ENCODE assay signal across 21 cellular contexts in the genomic region with DNA sequence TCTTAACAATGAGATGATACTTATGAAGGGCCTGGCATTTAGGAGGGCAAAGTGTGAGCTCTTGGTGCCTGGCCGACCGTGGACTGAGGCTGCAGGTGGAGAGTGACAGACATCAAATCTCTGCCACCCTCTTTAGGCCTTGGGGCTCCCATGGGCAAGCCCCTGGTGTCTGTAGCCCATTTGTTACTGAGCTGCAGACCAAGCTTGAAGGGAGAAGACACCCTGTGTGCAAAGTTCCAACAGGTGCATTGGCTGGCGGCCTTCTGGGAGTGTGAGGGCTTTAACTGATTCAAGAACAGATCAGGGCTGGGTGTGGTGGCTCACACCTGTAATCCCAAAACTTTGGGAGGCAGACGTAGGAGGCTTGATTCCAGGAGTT. TPM values are rescaled to one million over a fixed set of nuclear protein-coding genes. Genes with fewer than 3 reads are reported as not detected.
DNase-seq lines count a peak whose midpoint lies in the region; ATAC-seq, FAIRE-seq and TF ChIP-seq lines count a peak whose summit lies in the region.
"Had no signal": no experiment of that assay in that cellular context is flagged by ENCODE, and none has a peak within 500 bp of the region (broad histone marks: within the 10 kb centered on the region; RNA-seq: fewer than 3 reads in every experiment).

No MANE protein-coding gene starts in this region.

- no peak overlapping the region for H3K9ac ChIP-seq in HepG2 (ENCODE audit: insufficient read depth, low read depth, low read length)

- WGBS in HepG2 (ENCODE audit: low lambda C conversion rate): 98% methylated on average over 4 of the region's 4 CpGs
- no CpG with 5 or more reads among the region's 4 CpGs for WGBS in right lobe of liver (ENCODE audit: insufficient coverage, low coverage, low lambda C conversion rate, missing lambda C conversion rate)
- 70 to 100% methylated on average over 2 to 3 of the region's 4 CpGs for WGBS in esophagus squamous epithelium, 2 donors

- H4K20me1 ChIP-seq in HepG2 (ENCODE audit: insufficient read depth, low read length): no peaks in the 10 kb centered on the region; the same call in 1 of the 2 replicates

- POLR2A ChIA-PET in HepG2 (lab: Yijun Ruan, JAX) (interaction anchor here (2.4 to 3.7 kb wide), 2 partner anchors 11 to 39 kb away, joined by 8 to 32 read pairs; a partner anchor contains a TSS), WTC11 (lab: Charles Lee) (no interaction called here)

- FAIRE-seq in HepG2 (lab: Jason Lieb, UNC): no peak
- FAIRE-seq: GM12891, HTR-8/SVneo had no signal

- H3K4me3 ChIP-seq in HepG2 (replicated peaks in 1 of 3; ENCODE audit: insufficient read depth in 1 of 3, low read depth in 2 of 3, low read length in 3 of 3): no peak overlapping the region
- H3K4me3 ChIP-seq in right lobe of liver: no peak overlapping the region
- no peak overlapping the region for H3K4me3 ChIP-seq in neutrophil (ENCODE audit: low read depth in 1 of 2, low read length in 1 of 2)
- H3K4me3 ChIP-seq in esophagus squamous epithelium: no peak overlapping the region

- no peaks in the 10 kb centered on the region for H3K9me3 Mint-ChIP-seq in WTC11

- H3K9me3 ChIP-seq in HepG2 (ENCODE audit: low read length) (no peaks in the 10 kb centered on the region), right lobe of liver (no peaks in the 10 kb centered on the region), neutrophil (no peaks in the 10 kb centered on the region), esophagus squamous epithelium (no peaks in the 10 kb centered on the region)
- H3K9me3 ChIP-seq: BE2C had no signal

- CTCF ChIA-PET in HepG2 (lab: Yijun Ruan, JAX; ENCODE audit: low intra/inter-chr PET ratio, low total read pairs) (interaction anchor here (0.9 kb wide), 1 partner anchor 116 kb away, joined by 3 read pairs; no protein-coding TSS in a partner anchor), WTC11 (lab: Charles Lee) (interaction anchor here (0.6 to 9.2 kb wide), 5 partner anchors 10 to 418 kb away, joined by 3 to 144 read pairs (median 4); a partner anchor contains a TSS)

- in situ Hi-C loops in HepG2 (cut with HindIII; ENCODE audit: extremely low pct_ligation_motif_present, low pct_unique_long_range_greater_than_20kb): loop anchor here (10.0 kb wide), 1 partner anchor 268 kb away; a partner anchor contains a TSS

- no peak overlapping the region for H3K4me2 ChIP-seq in HepG2 (ENCODE audit: low read depth, low read length)

- intact Hi-C loops in HepG2 (cut with micrococcal nuclease; ENCODE audit: unreplicated experiment): no loop called here
- intact Hi-C loops in right lobe of liver (cut with DNase I): no loop called here
- intact Hi-C loops in esophagus squamous epithelium (cut with DNase I): no loop called here

- peaks cover 6% of the 10 kb centered on the region for H3K36me3 Mint-ChIP-seq in WTC11

- H3K27me3 Mint-ChIP-seq in WTC11 (ENCODE audit: low read depth): no peaks in the 10 kb centered on the region

- 0 out of 4 replicates have a peak, but pooled peaks of 1 of the 2 experiments have one; percentile 3 for TF ChIP-seq POLR2A in HepG2 (IDR thresholded peaks at IDR 0.05; ENCODE audit: insufficient read depth in 1 of 2, low read depth in 2 of 2, low read length in 2 of 2)
- no peak for TF ChIP-seq POLR2A in right lobe of liver (IDR thresholded peaks at IDR 0.05)
- no peak for TF ChIP-seq POLR2A in esophagus squamous epithelium (IDR thresholded peaks at IDR 0.05)

- DNase-seq in HepG2 (ENCODE audit: low spot score): no peak
- no peak for DNase-seq in right lobe of liver
- no peak for DNase-seq in WTC11 (ENCODE audit: low spot score)
- DNase-seq in NCI-H2107 (lab: John Stamatoyannopoulos, UW): no peak
- DNase-seq in esophagus squamous epithelium (lab: John Stamatoyannopoulos, UW): no peak
- no peak for DNase-seq in medulla oblongata (ENCODE audit: extremely low spot score)
- DNase-seq: Calu3, DMS79 treated with DMSO at 0.1 percent for 48 hours, GF-D8, GOT3, HCEC 1CT, KBM-7, MM.1S, NCI-H2029, NCI-H446 treated with DMSO at 0.1 percent for 48 hours, NCI-H526 treated with DMSO at 0.1 percent for 48 hours, SHP77 had no signal

- no peak for TF ChIP-seq RAD21 in HepG2 (CRISPR knock-in tag; IDR thresholded peaks at IDR 0.05)

- peaks cover 23% of the 10 kb centered on the region for H3K4me1 Mint-ChIP-seq in WTC11

- BruUV-seq in HepG2 (replicated peaks; lab: Mats Ljungman, UMichigan): no TSS peak

- TF ChIP-seq EP300 in HepG2 (IDR thresholded peaks at IDR 0.05; ENCODE audit: low read depth in 2 of 2, low read length in 2 of 2) (no peak), HepG2 (CRISPR knock-in tag; IDR thresholded peaks at IDR 0.05; ENCODE audit: borderline replicate concordance) (no peak)

- H3K36me3 ChIP-seq in HepG2 (replicated peaks in 1 of 2; ENCODE audit: control insufficient read depth in 1 of 2, insufficient read depth in 2 of 2, low read length in 2 of 2) (peaks cover 15 to 22% of the 10 kb centered on the region in 2 experiments; a peak in 4 of 5 replicates), right lobe of liver (peaks cover 0 to 4% (median under 1%) of the 10 kb centered on the region in 4 donors), neutrophil (peaks cover 76% of the 10 kb centered on the region), esophagus squamous epithelium (peaks cover 4 to 67% (median 12%) of the 10 kb centered on the region in 3 donors)

- H3K27me3 ChIP-seq in HepG2 (ENCODE audit: control insufficient read depth in 1 of 2, insufficient read depth in 2 of 2, low read length in 2 of 2): no peaks in the 10 kb centered on the region; a peak in 1 of 5 replicates
- H3K27me3 ChIP-seq in right lobe of liver: no peaks in the 10 kb centered on the region
- H3K27me3 ChIP-seq in neutrophil: no peaks in the 10 kb centered on the region
- H3K27me3 ChIP-seq in esophagus squamous epithelium: no peaks in the 10 kb centered on the region
- H3K27me3 ChIP-seq: BE2C had no signal

- no peak overlapping the region for H3K4me3 Mint-ChIP-seq in WTC11

- ATAC-seq in HepG2: no peak
- ATAC-seq in right lobe of liver: no peak
- no peak for ATAC-seq in WTC11

- peak overlapping the region; percentile 23; the same call in 1 of the 2 replicates for H3K27ac Mint-ChIP-seq in WTC11

- H2AFZ ChIP-seq in HepG2 (ENCODE audit: low read length): no peak overlapping the region

- H3K79me2 ChIP-seq in HepG2 (ENCODE audit: insufficient read depth, low read length): peaks cover 23% of the 10 kb centered on the region

- H3K27ac ChIP-seq in HepG2 (ENCODE audit: extremely low read length, insufficient read depth, low read length) (no peak overlapping the region), right lobe of liver (no peak overlapping the region), neutrophil (peak overlapping the region; percentile 18), esophagus squamous epithelium (no peak overlapping the region)

- H3K4me1 ChIP-seq in HepG2 (ENCODE audit: insufficient read depth, low read length) (peaks cover 26% of the 10 kb centered on the region), right lobe of liver (peaks cover 0 to 15% (median 3%) of the 10 kb centered on the region in 4 donors), neutrophil (ENCODE audit: control insufficient read depth in 1 of 2, insufficient read depth in 1 of 2, low read depth in 1 of 2, low read length in 1 of 2) (peaks cover 16 to 21% of the 10 kb centered on the region in 2 experiments), esophagus squamous epithelium (peaks cover 15 to 33% (median 19%) of the 10 kb centered on the region in 3 donors)

- TF ChIP-seq CTCF in HepG2 (CRISPR knock-in tag; IDR thresholded peaks at IDR 0.05) (no peak), right lobe of liver (IDR thresholded peaks at IDR 0.05) (no peak), WTC11 (IDR thresholded peaks at IDR 0.05) (no peak), neutrophil (IDR thresholded peaks at IDR 0.05) (no peak), esophagus squamous epithelium (IDR thresholded peaks at IDR 0.05) (no peak)

RNA-seq across cellular contexts. Expression of a gene that starts 0.8 kb away (rescaled TPM):
- total RNA-seq in HepG2 (2016; rRNA removed; fragmentation: Illumina TruSeq; extraction: Trizol): 1.1 and 2.7 TPM in 2 replicates
- total RNA-seq in HepG2 (2016; cell fraction: cytosol; rRNA removed; fragmentation: Illumina TruSeq; extraction: Trizol; ENCODE audit: low read depth): 1.7 and 2.0 TPM in 2 replicates
- 1.9 and 2.5 TPM in 2 replicates for total RNA-seq in HepG2 (2016; cell fraction: insoluble cytoplasmic fraction; rRNA removed; fragmentation: Illumina TruSeq; extraction: Trizol)
- 2.8 and 4.0 TPM in 2 replicates for total RNA-seq in HepG2 (2016; cell fraction: membrane; rRNA removed; fragmentation: Illumina TruSeq; extraction: Trizol)
- 2.4 and 3.4 TPM in 2 replicates for total RNA-seq in HepG2 (2016; cell fraction: nucleus; rRNA removed; fragmentation: Illumina TruSeq; extraction: Trizol)
- polyA plus RNA-seq in HepG2 (2011; rRNA removed): 1.7 and 1.9 TPM in 2 replicates
- 0.82 and 1.1 TPM in 2 replicates for polyA plus RNA-seq in HepG2 (2011; cell fraction: cytosol; rRNA removed)
- 8.1 and 10.3 TPM in 2 replicates for polyA plus RNA-seq in HepG2 (2011; cell fraction: nucleus; rRNA removed)
- 0.86 and 2.7 TPM in 2 replicates for polyA plus RNA-seq in HepG2 (2012)
- 2.1 and 2.2 TPM in 2 replicates for polyA plus RNA-seq in HepG2 (2016; cell fraction: cytosol; fragmentation: Illumina TruSeq; extraction: Trizol; ENCODE audit: low read depth)
- 0.96 and 3.6 TPM in 2 replicates for polyA plus RNA-seq in HepG2 (2016; cell fraction: insoluble cytoplasmic fraction; fragmentation: Illumina TruSeq; extraction: Trizol; ENCODE audit: low read depth)
- polyA plus RNA-seq in HepG2 (2016; cell fraction: membrane; fragmentation: Illumina TruSeq; extraction: Trizol; ENCODE audit: low read depth): 1.7 and 2.4 TPM in 2 replicates
- 6.3 and 7.8 TPM in 2 replicates for polyA plus RNA-seq in HepG2 (2016; cell fraction: nucleus; fragmentation: Illumina TruSeq; extraction: Trizol; ENCODE audit: insufficient read depth, low read depth)
- 1.8 and 2.2 TPM in 2 replicates for polyA minus RNA-seq in HepG2 (2011; rRNA and poly(A)+ RNA removed; ENCODE audit: low replicate concordance)
- polyA minus RNA-seq in HepG2 (2011; cell fraction: cytosol; rRNA and poly(A)+ RNA removed): not detected in 2 replicates
- polyA minus RNA-seq in HepG2 (2011; cell fraction: nucleus; rRNA and poly(A)+ RNA removed): 0.90 and 2.0 TPM in 2 replicates
- under 1 TPM in 3 of 6 experiments, not detected in 3; 0.12 to 0.49 (median 0.44) TPM for total RNA-seq in right lobe of liver
- 1.7 to 3.6 TPM (median 2.8 TPM) in 3 replicates for total RNA-seq in WTC11 (2021)
- 1 to 10 TPM in 2 of 4 donors, not detected in 2; 1.2 to 1.8 TPM for total RNA-seq in esophagus squamous epithelium

RNA-seq across cellular contexts. Expression of a gene that starts 4.2 kb away (rescaled TPM):
- total RNA-seq in HepG2 (2016; rRNA removed; fragmentation: Illumina TruSeq; extraction: Trizol) (65.9 and 71.3 TPM in 2 replicates), right lobe of liver (10 to 100 TPM; 19.0 to 39.6 (median 22.7) TPM), WTC11 (2021) (34.8 to 40.9 TPM (median 35.3 TPM) in 3 replicates), esophagus squamous epithelium (10 to 100 TPM; 20.7 to 28.4 (median 25.3) TPM)
- 135 and 146 TPM in 2 replicates for total RNA-seq in HepG2 (2016; cell fraction: cytosol; rRNA removed; fragmentation: Illumina TruSeq; extraction: Trizol; ENCODE audit: low read depth)
- total RNA-seq in HepG2 (2016; cell fraction: insoluble cytoplasmic fraction; rRNA removed; fragmentation: Illumina TruSeq; extraction: Trizol): 68.9 and 72.1 TPM in 2 replicates
- total RNA-seq in HepG2 (2016; cell fraction: membrane; rRNA removed; fragmentation: Illumina TruSeq; extraction: Trizol): 107 and 122 TPM in 2 replicates
- 28.4 and 28.5 TPM in 2 replicates for total RNA-seq in HepG2 (2016; cell fraction: nucleus; rRNA removed; fragmentation: Illumina TruSeq; extraction: Trizol)
- 12.7 and 17.8 TPM in 2 replicates for polyA plus RNA-seq in HepG2 (2011; rRNA removed)
- polyA plus RNA-seq in HepG2 (2011; cell fraction: cytosol; rRNA removed): 15.3 and 32.0 TPM in 2 replicates
- polyA plus RNA-seq in HepG2 (2011; cell fraction: nucleus; rRNA removed): 23.8 and 27.0 TPM in 2 replicates
- 20.6 and 20.8 TPM in 2 replicates for polyA plus RNA-seq in HepG2 (2012)
- 128 and 158 TPM in 2 replicates for polyA plus RNA-seq in HepG2 (2016; cell fraction: cytosol; fragmentation: Illumina TruSeq; extraction: Trizol; ENCODE audit: low read depth)
- 65.0 and 66.8 TPM in 2 replicates for polyA plus RNA-seq in HepG2 (2016; cell fraction: insoluble cytoplasmic fraction; fragmentation: Illumina TruSeq; extraction: Trizol; ENCODE audit: low read depth)
- 86.7 and 90.6 TPM in 2 replicates for polyA plus RNA-seq in HepG2 (2016; cell fraction: membrane; fragmentation: Illumina TruSeq; extraction: Trizol; ENCODE audit: low read depth)
- polyA plus RNA-seq in HepG2 (2016; cell fraction: nucleus; fragmentation: Illumina TruSeq; extraction: Trizol; ENCODE audit: insufficient read depth, low read depth): 32.5 and 33.1 TPM in 2 replicates
- 16.1 and 17.6 TPM in 2 replicates for polyA minus RNA-seq in HepG2 (2011; rRNA and poly(A)+ RNA removed; ENCODE audit: low replicate concordance)
- polyA minus RNA-seq in HepG2 (2011; cell fraction: cytosol; rRNA and poly(A)+ RNA removed): 5.4 and 12.7 TPM in 2 replicates
- 7.2 and 9.8 TPM in 2 replicates for polyA minus RNA-seq in HepG2 (2011; cell fraction: nucleus; rRNA and poly(A)+ RNA removed)

RNA-seq across cellular contexts. Expression of a gene that starts 11.5 kb away (rescaled TPM):
- 13.2 and 36.1 TPM in 2 replicates for total RNA-seq in HepG2 (2016; rRNA removed; fragmentation: Illumina TruSeq; extraction: Trizol)
- 21.4 and 35.2 TPM in 2 replicates for total RNA-seq in HepG2 (2016; cell fraction: cytosol; rRNA removed; fragmentation: Illumina TruSeq; extraction: Trizol; ENCODE audit: low read depth)
- total RNA-seq in HepG2 (2016; cell fraction: insoluble cytoplasmic fraction; rRNA removed; fragmentation: Illumina TruSeq; extraction: Trizol): 15.3 and 43.4 TPM in 2 replicates
- total RNA-seq in HepG2 (2016; cell fraction: membrane; rRNA removed; fragmentation: Illumina TruSeq; extraction: Trizol): 28.1 and 30.3 TPM in 2 replicates
- 38.4 and 54.9 TPM in 2 replicates for total RNA-seq in HepG2 (2016; cell fraction: nucleus; rRNA removed; fragmentation: Illumina TruSeq; extraction: Trizol)
- 38.9 and 46.0 TPM in 2 replicates for polyA plus RNA-seq in HepG2 (2011; rRNA removed)
- 19.5 and 23.4 TPM in 2 replicates for polyA plus RNA-seq in HepG2 (2011; cell fraction: cytosol; rRNA removed)
- polyA plus RNA-seq in HepG2 (2011; cell fraction: nucleus; rRNA removed): 217 and 291 TPM in 2 replicates
- polyA plus RNA-seq in HepG2 (2012): 56.2 and 59.4 TPM in 2 replicates
- 28.0 and 29.1 TPM in 2 replicates for polyA plus RNA-seq in HepG2 (2016; cell fraction: cytosol; fragmentation: Illumina TruSeq; extraction: Trizol; ENCODE audit: low read depth)
- 16.8 and 22.2 TPM in 2 replicates for polyA plus RNA-seq in HepG2 (2016; cell fraction: insoluble cytoplasmic fraction; fragmentation: Illumina TruSeq; extraction: Trizol; ENCODE audit: low read depth)
- 27.6 and 33.3 TPM in 2 replicates for polyA plus RNA-seq in HepG2 (2016; cell fraction: membrane; fragmentation: Illumina TruSeq; extraction: Trizol; ENCODE audit: low read depth)
- 213 and 231 TPM in 2 replicates for polyA plus RNA-seq in HepG2 (2016; cell fraction: nucleus; fragmentation: Illumina TruSeq; extraction: Trizol; ENCODE audit: insufficient read depth, low read depth)
- polyA minus RNA-seq in HepG2 (2011; rRNA and poly(A)+ RNA removed; ENCODE audit: low replicate concordance): 3.9 and 39.1 TPM in 2 replicates
- 12.8 and 12.9 TPM in 2 replicates for polyA minus RNA-seq in HepG2 (2011; cell fraction: cytosol; rRNA and poly(A)+ RNA removed)
- 24.2 and 31.6 TPM in 2 replicates for polyA minus RNA-seq in HepG2 (2011; cell fraction: nucleus; rRNA and poly(A)+ RNA removed)
- total RNA-seq in right lobe of liver: 100 to 1,000 TPM in 4 of 6 experiments, 10 to 100 TPM in 2; 29.4 to 207 (median 137) TPM
- 23.3 to 38.3 TPM (median 25.8 TPM) in 3 replicates for total RNA-seq in WTC11 (2021)
- total RNA-seq in esophagus squamous epithelium: 10 to 100 TPM in 1 of 4 donors, 1 to 10 TPM in 3; 1.2 to 12.4 (median 3.8) TPM

RNA-seq across cellular contexts. Expression of a gene that starts 36.0 kb away (rescaled TPM):
- 23.1 and 65.1 TPM in 2 replicates for total RNA-seq in HepG2 (2016; rRNA removed; fragmentation: Illumina TruSeq; extraction: Trizol)
- total RNA-seq in HepG2 (2016; cell fraction: cytosol; rRNA removed; fragmentation: Illumina TruSeq; extraction: Trizol; ENCODE audit: low read depth): 26.9 and 34.0 TPM in 2 replicates
- 17.0 and 65.2 TPM in 2 replicates for total RNA-seq in HepG2 (2016; cell fraction: insoluble cytoplasmic fraction; rRNA removed; fragmentation: Illumina TruSeq; extraction: Trizol)
- 31.5 and 34.1 TPM in 2 replicates for total RNA-seq in HepG2 (2016; cell fraction: membrane; rRNA removed; fragmentation: Illumina TruSeq; extraction: Trizol)
- 87.0 and 109 TPM in 2 replicates for total RNA-seq in HepG2 (2016; cell fraction: nucleus; rRNA removed; fragmentation: Illumina TruSeq; extraction: Trizol)
- polyA plus RNA-seq in HepG2 (2011; rRNA removed): 84.3 and 134 TPM in 2 replicates
- 42.1 and 54.3 TPM in 2 replicates for polyA plus RNA-seq in HepG2 (2011; cell fraction: cytosol; rRNA removed)
- polyA plus RNA-seq in HepG2 (2011; cell fraction: nucleus; rRNA removed): 687 and 790 TPM in 2 replicates
- 66.6 and 79.4 TPM in 2 replicates for polyA plus RNA-seq in HepG2 (2012)
- polyA plus RNA-seq in HepG2 (2016; cell fraction: cytosol; fragmentation: Illumina TruSeq; extraction: Trizol; ENCODE audit: low read depth): 9.6 and 12.5 TPM in 2 replicates
- 12.0 and 18.1 TPM in 2 replicates for polyA plus RNA-seq in HepG2 (2016; cell fraction: insoluble cytoplasmic fraction; fragmentation: Illumina TruSeq; extraction: Trizol; ENCODE audit: low read depth)
- polyA plus RNA-seq in HepG2 (2016; cell fraction: membrane; fragmentation: Illumina TruSeq; extraction: Trizol; ENCODE audit: low read depth): 17.2 and 19.1 TPM in 2 replicates
- 253 and 270 TPM in 2 replicates for polyA plus RNA-seq in HepG2 (2016; cell fraction: nucleus; fragmentation: Illumina TruSeq; extraction: Trizol; ENCODE audit: insufficient read depth, low read depth)
- 74.6 and 238 TPM in 2 replicates for polyA minus RNA-seq in HepG2 (2011; rRNA and poly(A)+ RNA removed; ENCODE audit: low replicate concordance)
- polyA minus RNA-seq in HepG2 (2011; cell fraction: cytosol; rRNA and poly(A)+ RNA removed): 48.3 and 54.6 TPM in 2 replicates
- polyA minus RNA-seq in HepG2 (2011; cell fraction: nucleus; rRNA and poly(A)+ RNA removed): 152 and 193 TPM in 2 replicates
- total RNA-seq in right lobe of liver: 10 to 100 TPM; 17.2 to 40.0 (median 21.9) TPM
- 67.5 to 94.1 TPM (median 73.7 TPM) in 3 replicates for total RNA-seq in WTC11 (2021)
- 10 to 100 TPM in 2 of 4 donors, 1 to 10 TPM in 2; 7.4 to 29.8 (median 18.2) TPM for total RNA-seq in esophagus squamous epithelium

RNA-seq across cellular contexts. Expression of a gene that starts 39.4 kb away (rescaled TPM):
- total RNA-seq in HepG2 (2016; rRNA removed; fragmentation: Illumina TruSeq; extraction: Trizol) (8.4 and 12.9 TPM in 2 replicates), right lobe of liver (10 to 100 TPM in 4 of 6 experiments, 1 to 10 TPM in 2; 6.7 to 22.6 (median 13.2) TPM), WTC11 (2021) (29.0 to 32.6 TPM (median 31.6 TPM) in 3 replicates), esophagus squamous epithelium (10 to 100 TPM in 3 of 4 donors, 1 to 10 TPM in 1; 8.5 to 18.3 (median 13.8) TPM)
- 19.3 and 21.7 TPM in 2 replicates for total RNA-seq in HepG2 (2016; cell fraction: cytosol; rRNA removed; fragmentation: Illumina TruSeq; extraction: Trizol; ENCODE audit: low read depth)
- total RNA-seq in HepG2 (2016; cell fraction: insoluble cytoplasmic fraction; rRNA removed; fragmentation: Illumina TruSeq; extraction: Trizol): 11.2 and 11.8 TPM in 2 replicates
- total RNA-seq in HepG2 (2016; cell fraction: membrane; rRNA removed; fragmentation: Illumina TruSeq; extraction: Trizol): 29.0 and 30.2 TPM in 2 replicates
- total RNA-seq in HepG2 (2016; cell fraction: nucleus; rRNA removed; fragmentation: Illumina TruSeq; extraction: Trizol): 10.0 and 11.3 TPM in 2 replicates
- 19.1 and 45.7 TPM in 2 replicates for polyA plus RNA-seq in HepG2 (2011; rRNA removed)
- 25.6 and 28.0 TPM in 2 replicates for polyA plus RNA-seq in HepG2 (2011; cell fraction: cytosol; rRNA removed)
- polyA plus RNA-seq in HepG2 (2011; cell fraction: nucleus; rRNA removed): 28.8 and 29.7 TPM in 2 replicates
- 18.9 and 23.9 TPM in 2 replicates for polyA plus RNA-seq in HepG2 (2012)
- 17.3 and 28.4 TPM in 2 replicates for polyA plus RNA-seq in HepG2 (2016; cell fraction: cytosol; fragmentation: Illumina TruSeq; extraction: Trizol; ENCODE audit: low read depth)
- 25.1 and 27.8 TPM in 2 replicates for polyA plus RNA-seq in HepG2 (2016; cell fraction: insoluble cytoplasmic fraction; fragmentation: Illumina TruSeq; extraction: Trizol; ENCODE audit: low read depth)
- polyA plus RNA-seq in HepG2 (2016; cell fraction: membrane; fragmentation: Illumina TruSeq; extraction: Trizol; ENCODE audit: low read depth): 46.7 and 49.0 TPM in 2 replicates
- polyA plus RNA-seq in HepG2 (2016; cell fraction: nucleus; fragmentation: Illumina TruSeq; extraction: Trizol; ENCODE audit: insufficient read depth, low read depth): 19.1 and 27.5 TPM in 2 replicates
- polyA minus RNA-seq in HepG2 (2011; rRNA and poly(A)+ RNA removed; ENCODE audit: low replicate concordance): 49.1 and 87.7 TPM in 2 replicates
- polyA minus RNA-seq in HepG2 (2011; cell fraction: cytosol; rRNA and poly(A)+ RNA removed): 17.5 and 18.7 TPM in 2 replicates
- 16.0 and 20.4 TPM in 2 replicates for polyA minus RNA-seq in HepG2 (2011; cell fraction: nucleus; rRNA and poly(A)+ RNA removed)
